18 cellular contexts compared by ENCODE assay signal in genomic region chr12:68962855-68963455, GRCh38. TPM values are rescaled to one million over a fixed set of nuclear protein-coding genes. Genes with fewer than 3 reads are reported as not detected.
DNase-seq lines count a peak whose midpoint lies in the region; ATAC-seq and TF ChIP-seq lines count a peak whose summit lies in the region.
"Had no signal": no experiment of that assay in that cellular context is flagged by ENCODE, and none has a peak within 500 bp of the region (broad histone marks: within the 10 kb centered on the region; RNA-seq: fewer than 3 reads in every experiment).

No MANE protein-coding gene starts in this region.

- peak overlapping the region in 3 of 5 donors; percentile 29 to 65 (median 56) for H3K27ac ChIP-seq in stomach

- H3K4me3 ChIP-seq in fibroblast of mammary gland (ENCODE audit: control insufficient read depth, low read depth, low read length): no peak overlapping the region
- H3K4me3 ChIP-seq in stomach: no peak overlapping the region
- H3K4me3 ChIP-seq: heart left ventricle, MG63 had no signal

- TF ChIP-seq POLR2A in stomach (IDR thresholded peaks at IDR 0.05): no peak

- H3K27me3 ChIP-seq in stomach: no peaks in the 10 kb centered on the region
- H3K27me3 ChIP-seq: heart left ventricle, MG63 had no signal

- peaks cover 0 to 11% (median 0%) of the 10 kb centered on the region in 4 donors for H3K4me1 ChIP-seq in stomach

- peaks cover 8% of the 10 kb centered on the region for H3K36me3 Mint-ChIP-seq in activated naive CD4-positive, alpha-beta T cell treated with anti-CD3 and anti-CD28 coated beads, Interleukin-2, amount 50 U/mL, for 24 hours

- no peak for DNase-seq in activated naive CD4-positive, alpha-beta T cell treated with Interleukin-2 at 50 U/mL for 16 hours
- DNase-seq in SIG-M5 treated with dmso at 0.1 percent for 504 hours (lab: John Stamatoyannopoulos, UW; ENCODE audit: unreplicated experiment): peak; percentile 89
- DNase-seq in fibroblast of mammary gland (ENCODE audit: low read depth): peak; percentile 59
- no peak for DNase-seq in stomach
- DNase-seq: ACHN; activated naive CD4-positive, alpha-beta T cell; DMS153; heart left ventricle; left ventricle myocardium superior; MG63; NCI-H2171; occipital lobe; stimulated activated CD8-positive, alpha-beta memory T cell treated with anti-CD3 and anti-CD28 coated beads, Interleukin-4, amount 100 ng/mL, for 48 hours had no signal

- no peak for ATAC-seq in GM18498 (IDR thresholded peaks at IDR 0.05; ENCODE audit: unreplicated experiment)
- ATAC-seq in HG03342 (IDR thresholded peaks at IDR 0.05; ENCODE audit: unreplicated experiment): no peak
- no peak for ATAC-seq in GM21825 (IDR thresholded peaks at IDR 0.05; ENCODE audit: unreplicated experiment)
- ATAC-seq: heart left ventricle had no signal

- H3K27me3 Mint-ChIP-seq in activated naive CD4-positive, alpha-beta T cell treated with anti-CD3 and anti-CD28 coated beads, Interleukin-2, amount 50 U/mL, for 24 hours: no peaks in the 10 kb centered on the region

- H3K9me3 ChIP-seq in stomach: no peaks in the 10 kb centered on the region
- H3K9me3 ChIP-seq: heart left ventricle, MG63 had no signal

- peak overlapping the region; percentile 65 for H3K4me3 Mint-ChIP-seq in activated naive CD4-positive, alpha-beta T cell treated with anti-CD3 and anti-CD28 coated beads, Interleukin-2, amount 50 U/mL, for 24 hours
- H3K4me3 Mint-ChIP-seq: T-helper 1 cell treated with Interleukin-12 subunit alpha and Interleukin-12 subunit beta and Interleukin-4 antibody, amounts not matched to agents 30 μg/mL and 1 μg/mL, for 36 hours had no signal

- peak overlapping the region; percentile 83 for H3K27ac Mint-ChIP-seq in activated naive CD4-positive, alpha-beta T cell treated with anti-CD3 and anti-CD28 coated beads, Interleukin-2, amount 50 U/mL, for 24 hours
- H3K27ac Mint-ChIP-seq: T-helper 1 cell treated with Interleukin-12 subunit alpha and Interleukin-12 subunit beta and Interleukin-4 antibody, amounts not matched to agents 30 μg/mL and 1 μg/mL, for 36 hours had no signal

- no peak for TF ChIP-seq EP300 in stomach (IDR thresholded peaks at IDR 0.05)

- peaks cover 63% of the 10 kb centered on the region for H3K4me1 Mint-ChIP-seq in activated naive CD4-positive, alpha-beta T cell treated with anti-CD3 and anti-CD28 coated beads, Interleukin-2, amount 50 U/mL, for 24 hours

- intact Hi-C loops in stomach (cut with DNase I; ENCODE audit: low total_unique reads): no loop called here

- H3K9me3 Mint-ChIP-seq in activated naive CD4-positive, alpha-beta T cell treated with anti-CD3 and anti-CD28 coated beads, Interleukin-2, amount 50 U/mL, for 24 hours: peaks cover 7% of the 10 kb centered on the region

- TF ChIP-seq CTCF in fibroblast of mammary gland (conservative IDR thresholded peaks at IDR 0.05; ENCODE audit: control insufficient read depth, insufficient read depth, low read depth, low read length) (no peak), stomach (IDR thresholded peaks at IDR 0.05) (no peak)

- 44 to 63% (median 52%) methylated on average over 4 of the region's 4 CpGs for WGBS in stomach, 5 donors

- no peaks in the 10 kb centered on the region for H3K36me3 ChIP-seq in stomach
- H3K36me3 ChIP-seq: heart left ventricle, MG63 had no signal

RNA-seq across cellular contexts. Expression of gene CPM, which starts 30.0 kb away (rescaled TPM):
- 100 to 1,000 TPM in 1 of 5 donors, 10 to 100 TPM in 4; 24.0 to 103 (median 73.6) TPM for total RNA-seq in stomach
- polyA plus RNA-seq in stomach: 10 to 100 TPM in 2 of 3 donors, 1 to 10 TPM in 1; 5.7 to 16.6 (median 13.9) TPM

Comparison
In these comparisons a context has a peak if more than half of its experiments do, and no peak if none do; other contexts are left out.
1. DNase-seq: peak in SIG-M5 treated with dmso at 0.1 percent for 504 hours (single experiment) and fibroblast of mammary gland (single experiment); none in activated naive CD4-positive, alpha-beta T cell treated with Interleukin-2 at 50 U/mL for 16 hours (single experiment) and stomach (single experiment).